ENCODE assay signal across 2 cellular contexts in genomic region chr11:69568809-69569097, GRCh38.
TF ChIP-seq lines count a peak whose summit lies in the region.

No MANE protein-coding gene starts in this region.

TF ChIP-seq in HEK293, 187 proteins besides CTCF, POLR2A, EP300 and RAD21 (continued from another document):
- TF ChIP-seq ZNF266 (tag by site-specific recombination; IDR thresholded peaks at IDR 0.05; ENCODE audit: low read depth) = no peak
TF ChIP-seq in HEK293: peak in this region for 1.

TF ChIP-seq in H1, 55 proteins besides CTCF, POLR2A, EP300 and RAD21 (continued from another document):
- TF ChIP-seq SP2 (IDR thresholded peaks at IDR 0.05; ENCODE audit: low read length) (no peak), USF2 (IDR thresholded peaks at IDR 0.05; ENCODE audit: low read length) (no peak), SRF (IDR thresholded peaks at IDR 0.05; ENCODE audit: low read depth, low read length) (no peak), ATF3 (IDR thresholded peaks at IDR 0.05; ENCODE audit: insufficient read depth, low read depth, low read length) (no peak), BCL11A (IDR thresholded peaks at IDR 0.05; ENCODE audit: low read depth in 2 of 2, low read length in 2 of 2) (no peak), PHF8 (conservative IDR thresholded peaks at IDR 0.05; ENCODE audit: low read depth, low read length) (no peak), HDAC6 (IDR thresholded peaks at IDR 0.05; ENCODE audit: low read depth, low read length) (no peak), EGR1 (IDR thresholded peaks at IDR 0.05; ENCODE audit: borderline replicate concordance, low read depth, low read length) (no peak)
